ENCODE assay signal across 8 cellular contexts in the genomic region with DNA sequence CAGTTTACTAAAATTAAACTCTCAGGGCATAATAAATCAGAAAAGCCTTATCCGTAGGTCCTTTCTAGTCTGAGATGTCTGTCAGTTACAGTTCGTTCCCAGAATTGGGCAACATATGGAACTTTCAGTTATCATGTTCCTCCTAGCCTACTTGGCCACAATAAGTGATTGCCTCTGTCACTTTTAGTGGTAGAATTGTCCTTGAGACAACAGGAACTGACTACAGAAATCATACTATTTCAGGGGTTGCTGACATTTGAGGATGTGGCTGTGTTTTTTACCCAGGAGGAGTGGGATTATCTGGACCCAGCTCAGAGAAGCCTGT. TPM values are rescaled to one million over a fixed set of nuclear protein-coding genes. Genes with fewer than 3 reads are reported as not detected.
DNase-seq lines count a peak whose midpoint lies in the region; ATAC-seq and TF ChIP-seq lines count a peak whose summit lies in the region.

No MANE protein-coding gene starts in this region.

- H3K27me3 ChIP-seq in WERI-Rb-1 (ENCODE audit: insufficient read depth, low read depth, severe bottlenecking), result no peaks in the 10 kb centered on the region
- H3K27me3 ChIP-seq in right cardiac atrium (ENCODE audit: control insufficient read depth, insufficient read depth), result no peaks in the 10 kb centered on the region

- H3K4me1 Mint-ChIP-seq in stimulated activated memory B cell treated with anti-CD40 and anti-IgM and Interleukin-4, amounts not matched to agents 10 μg/mL and 1 μg/mL and 100 μg/mL, for 72 hours, result peaks cover 67% of the 10 kb centered on the region

- peak overlapping the region; percentile 76; the same call in 1 of the 2 replicates for H3K27ac ChIP-seq in WERI-Rb-1
- H3K27ac ChIP-seq in right cardiac atrium (ENCODE audit: low read length), result peak overlapping the region; percentile 89

- peaks cover 76% of the 10 kb centered on the region for H3K36me3 ChIP-seq in WERI-Rb-1

- no peaks in the 10 kb centered on the region for H3K27me3 Mint-ChIP-seq in stimulated activated memory B cell treated with anti-CD40 and anti-IgM and Interleukin-4, amounts not matched to agents 10 μg/mL and 1 μg/mL and 100 μg/mL, for 72 hours

- WGBS in right cardiac atrium, result 6% methylated on average over 2 of the region's 2 CpGs

- H3K4me3 ChIP-seq in WERI-Rb-1 (ENCODE audit: low read depth, low read length) (peak overlapping the region; percentile 78), right cardiac atrium (ENCODE audit: low read length) (peak overlapping the region; percentile 95)

- H3K36me3 Mint-ChIP-seq in stimulated activated memory B cell treated with anti-CD40 and anti-IgM and Interleukin-4, amounts not matched to agents 10 μg/mL and 1 μg/mL and 100 μg/mL, for 72 hours, result peaks cover 59% of the 10 kb centered on the region

- H3K9me3 ChIP-seq in WERI-Rb-1 (ENCODE audit: severe bottlenecking) (no peaks in the 10 kb centered on the region), right cardiac atrium (ENCODE audit: control insufficient read depth, low read length) (no peaks in the 10 kb centered on the region)

- peaks cover 2% of the 10 kb centered on the region for H3K4me1 ChIP-seq in right cardiac atrium (ENCODE audit: control insufficient read depth, insufficient read depth, low read length)

- peak overlapping the region; percentile 91 for H3K27ac Mint-ChIP-seq in stimulated activated memory B cell treated with anti-CD40 and anti-IgM and Interleukin-4, amounts not matched to agents 10 μg/mL and 1 μg/mL and 100 μg/mL, for 72 hours

- intact Hi-C loops in right cardiac atrium (cut with DNase I), result loop anchor here in 2 of 4 donors (10.0 kb wide), 1 partner anchor 135 kb away; a partner anchor contains a TSS

- peak overlapping the region; percentile 90 for H3K4me3 Mint-ChIP-seq in stimulated activated memory B cell treated with anti-CD40 and anti-IgM and Interleukin-4, amounts not matched to agents 10 μg/mL and 1 μg/mL and 100 μg/mL, for 72 hours

- DNase-seq in DMS 273 (lab: John Stamatoyannopoulos, UW; ENCODE audit: unreplicated experiment), result peak; percentile 46
- DNase-seq in DMS 273 treated with DMSO at 0.1 percent for 48 hours (lab: John Stamatoyannopoulos, UW), result no peak
- DNase-seq in WERI-Rb-1, result no peak
- no peak for DNase-seq in right cardiac atrium
- DNase-seq in T-helper 9 cell, result no peak
- DNase-seq in NCI-H2171 (lab: John Stamatoyannopoulos, UW), result no peak
- DNase-seq in activated effector memory CD4-positive, alpha-beta T cell treated with anti-CD3 and anti-CD28 coated beads, Interleukin-2, amount 50 U/mL, for 16 hours, result no peak

- peaks cover 11% of the 10 kb centered on the region for H3K9me3 Mint-ChIP-seq in stimulated activated memory B cell treated with anti-CD40 and anti-IgM and Interleukin-4, amounts not matched to agents 10 μg/mL and 1 μg/mL and 100 μg/mL, for 72 hours

- TF ChIP-seq CTCF in WERI-Rb-1 (IDR thresholded peaks at IDR 0.05; ENCODE audit: low read depth, low read length), result no peak

- ATAC-seq in right cardiac atrium, result no peak
- no peak for ATAC-seq in stimulated activated memory B cell treated with anti-CD40 and anti-IgM and Interleukin-4, amounts not matched to agents 10 μg/mL and 1 μg/mL and 100 μg/mL, for 72 hours

RNA-seq across cellular contexts. Expression of a gene that starts 1.0 kb away (rescaled TPM):
- 10 to 100 TPM; 25.5 to 38.3 (median 32.3) TPM for total RNA-seq in right cardiac atrium
- polyA plus RNA-seq in right cardiac atrium, result 17.9 TPM

RNA-seq across cellular contexts. Expression of a gene that starts 1.2 kb away (rescaled TPM):
- 10 to 100 TPM; 16.0 to 19.2 (median 18.2) TPM for total RNA-seq in right cardiac atrium
- polyA plus RNA-seq in right cardiac atrium, result 20.7 TPM

RNA-seq across cellular contexts. Expression of a gene that starts 14.8 kb away (rescaled TPM):
- under 1 TPM in 3 of 4 donors, not detected in 1; 0.08 to 0.24 (median 0.14) TPM for total RNA-seq in right cardiac atrium
- polyA plus RNA-seq in right cardiac atrium, result 0.11 TPM

RNA-seq across cellular contexts. Expression of a gene that starts 36.0 kb away (rescaled TPM):
- total RNA-seq in right cardiac atrium, result 1 to 10 TPM in 1 of 4 donors, under 1 TPM in 3; 0.40 to 1.8 (median 0.55) TPM
- polyA plus RNA-seq in right cardiac atrium, result 0.91 TPM
